Comparison of ENCODE assay signal across 29 cellular contexts in genomic region chr11:66063900-66064299, GRCh38. TPM values are rescaled to one million over a fixed set of nuclear protein-coding genes. Genes with fewer than 3 reads are reported as not detected.
A peak's percentile ranks its signal among the peaks of the same experiment; 100 is the strongest.
DNase-seq lines count a peak whose midpoint lies in the region; ATAC-seq and TF ChIP-seq lines count a peak whose summit lies in the region.
"Had no signal": no experiment of that assay in that cellular context is flagged by ENCODE, and none has a peak within 500 bp of the region (broad histone marks: within the 10 kb centered on the region; RNA-seq: fewer than 3 reads in every experiment).

No MANE protein-coding gene starts in this region.

- H3K9me3 ChIP-seq in MM.1S (replicated peaks; ENCODE audit: insufficient read depth, low read length) = no peaks in the 10 kb centered on the region
- H3K9me3 ChIP-seq: BLaER1 treated with 17β-estradiol and CSF1 and Interleukin-3, amounts not matched to agents 10 nM and 100 nM; breast epithelium; HAP-1; SJCRH30; upper lobe of right lung had no signal

- no peaks in the 10 kb centered on the region for H3K27me3 ChIP-seq in MM.1S (replicated peaks; ENCODE audit: insufficient read depth, low read length)
- H3K27me3 ChIP-seq: BLaER1 treated with 17β-estradiol and CSF1 and Interleukin-3, amounts not matched to agents 10 nM and 100 nM; breast epithelium; SJCRH30; upper lobe of right lung had no signal

- H3K27ac Mint-ChIP-seq in activated naive CD4-positive, alpha-beta T cell treated with anti-CD3 and anti-CD28 coated beads, Interleukin-2, amount 50 U/mL, for 72 hours = peak overlapping the region; percentile 37 to 69
- H3K27ac Mint-ChIP-seq in activated naive CD8-positive, alpha-beta T cell treated with anti-CD3 and anti-CD28 coated beads, Interleukin-2, amount 10 ng/mL, durations not matched to agents 7 days and 5 days = peak overlapping the region; percentile 17
- peak overlapping the region; percentile 61 for H3K27ac Mint-ChIP-seq in stimulated activated memory B cell treated with anti-CD40 and anti-IgM and Interleukin-4, amounts not matched to agents 10 μg/mL and 1 μg/mL and 100 μg/mL, for 72 hours
- H3K27ac Mint-ChIP-seq: nephron progenitor cell had no signal

- H3F3A ChIP-seq in MM.1S (ENCODE audit: insufficient read depth, low read length) = peaks cover 74% of the 10 kb centered on the region

- H3K27me3 Mint-ChIP-seq in activated naive CD8-positive, alpha-beta T cell treated with anti-CD3 and anti-CD28 coated beads, Interleukin-2, amount 10 ng/mL, durations not matched to agents 7 days and 5 days = no peaks in the 10 kb centered on the region
- no peaks in the 10 kb centered on the region for H3K27me3 Mint-ChIP-seq in stimulated activated memory B cell treated with anti-CD40 and anti-IgM and Interleukin-4, amounts not matched to agents 10 μg/mL and 1 μg/mL and 100 μg/mL, for 72 hours

- DNase-seq in activated naive CD4-positive, alpha-beta T cell treated with anti-CD3 and anti-CD28 coated beads, Interleukin-2, amount 50 U/mL, for 72 hours (ENCODE audit: low spot score in 2 of 2) = no peak
- no peak for DNase-seq in activated naive CD4-positive, alpha-beta T cell (lab: John Stamatoyannopoulos, UW)
- DNase-seq in MM.1S (no peak), NOMO-1 treated with DMSO at 0.1 percent for 48 hours (lab: John Stamatoyannopoulos, UW; ENCODE audit: unreplicated experiment) (no peak), GM19238 (ENCODE audit: insufficient read length, low spot score) (no peak)
- DNase-seq in activated naive CD8-positive, alpha-beta T cell treated with anti-CD3 and anti-CD28 coated beads, Interleukin-2, amount 10 ng/mL, durations not matched to agents 7 days and 5 days = no peak
- DNase-seq: activated CD4-positive, alpha-beta T cell treated with anti-CD3 and anti-CD28 coated beads for 1 hour; activated effector memory CD4-positive, alpha-beta T cell treated with anti-CD3 and anti-CD28 coated beads, Interleukin-2, amount 50 U/mL, for 16 hours; effector CD4-positive, alpha-beta T cell; glutamatergic neuron; islet precursor cell; KG1; NCI-H1436; NCI-H446; NCI-H774; nephron progenitor cell; SJCRH30; substantia nigra; upper lobe of right lung had no signal

- H3K36me3 Mint-ChIP-seq in activated naive CD4-positive, alpha-beta T cell treated with anti-CD3 and anti-CD28 coated beads, Interleukin-2, amount 50 U/mL, for 72 hours = peaks cover 54 to 76% of the 10 kb centered on the region in 2 donors
- peaks cover 58% of the 10 kb centered on the region for H3K36me3 Mint-ChIP-seq in activated naive CD8-positive, alpha-beta T cell treated with anti-CD3 and anti-CD28 coated beads, Interleukin-2, amount 10 ng/mL, durations not matched to agents 7 days and 5 days
- peaks cover 93% of the 10 kb centered on the region for H3K36me3 Mint-ChIP-seq in stimulated activated memory B cell treated with anti-CD40 and anti-IgM and Interleukin-4, amounts not matched to agents 10 μg/mL and 1 μg/mL and 100 μg/mL, for 72 hours

- peak overlapping the region; percentile 5; the same call in 1 of the 2 replicates for H3K27ac ChIP-seq in MM.1S (ENCODE audit: low read length)
- H3K27ac ChIP-seq: BLaER1 treated with 17β-estradiol and CSF1 and Interleukin-3, amounts not matched to agents 10 nM and 100 nM; breast epithelium; SJCRH30; upper lobe of right lung had no signal

- peaks cover 16% of the 10 kb centered on the region for H3K36me3 ChIP-seq in MM.1S (replicated peaks; ENCODE audit: insufficient read depth, low read length)

- peaks cover 70% of the 10 kb centered on the region for H3K4me1 ChIP-seq in MM.1S (ENCODE audit: low read length)
- H3K4me1 ChIP-seq: breast epithelium, HAP-1 had no signal

- no peak overlapping the region for H2AFZ ChIP-seq in MM.1S (ENCODE audit: low read length)

- H4K20me1 ChIP-seq in MM.1S (ENCODE audit: insufficient read depth, low read length) = peaks cover 29% of the 10 kb centered on the region

- POLR2A ChIA-PET in activated naive CD8-positive, alpha-beta T cell treated with anti-CD3 and anti-CD28 coated beads, Interleukin-2, amount 10 ng/mL, durations not matched to agents 7 days and 5 days (lab: Charles Lee) = interaction anchor here (2.2 kb wide), 1 partner anchor 11 kb away, joined by 10 read pairs; the partner anchor contains the start of gene SF3B2

- no peak overlapping the region for H3K4me3 Mint-ChIP-seq in activated naive CD8-positive, alpha-beta T cell treated with anti-CD3 and anti-CD28 coated beads, Interleukin-2, amount 10 ng/mL, durations not matched to agents 7 days and 5 days
- no peak overlapping the region for H3K4me3 Mint-ChIP-seq in stimulated activated memory B cell treated with anti-CD40 and anti-IgM and Interleukin-4, amounts not matched to agents 10 μg/mL and 1 μg/mL and 100 μg/mL, for 72 hours
- H3K4me3 Mint-ChIP-seq: nephron progenitor cell had no signal

- ATAC-seq in activated naive CD4-positive, alpha-beta T cell treated with anti-CD3 and anti-CD28 coated beads, Interleukin-2, amount 50 U/mL, for 72 hours = no peak
- no peak for ATAC-seq in activated naive CD8-positive, alpha-beta T cell treated with anti-CD3 and anti-CD28 coated beads, Interleukin-2, amount 10 ng/mL, durations not matched to agents 7 days and 5 days (ENCODE audit: low read depth)
- ATAC-seq in stimulated activated memory B cell treated with anti-CD40 and anti-IgM and Interleukin-4, amounts not matched to agents 10 μg/mL and 1 μg/mL and 100 μg/mL, for 72 hours = no peak
- no peak for ATAC-seq in HG03196 (IDR thresholded peaks at IDR 0.05; ENCODE audit: unreplicated experiment)
- ATAC-seq: upper lobe of right lung had no signal

- no peak overlapping the region for H3K9ac ChIP-seq in MM.1S (ENCODE audit: low read length)
- H3K9ac ChIP-seq: BLaER1 treated with 17β-estradiol and CSF1 and Interleukin-3, amounts not matched to agents 10 nM and 100 nM had no signal

- no peak overlapping the region for H3K4me3 ChIP-seq in MM.1S (ENCODE audit: low read length)
- H3K4me3 ChIP-seq: BLaER1 treated with 17β-estradiol and CSF1 and Interleukin-3, amounts not matched to agents 10 nM and 100 nM; breast epithelium; HAP-1; SJCRH30; upper lobe of right lung had no signal

- H3K9me2 ChIP-seq in MM.1S (replicated peaks; ENCODE audit: insufficient read depth, low read length) = no peaks in the 10 kb centered on the region

- H3K9me3 Mint-ChIP-seq in activated naive CD4-positive, alpha-beta T cell treated with anti-CD3 and anti-CD28 coated beads, Interleukin-2, amount 50 U/mL, for 72 hours = no peaks in the 10 kb centered on the region
- H3K9me3 Mint-ChIP-seq in activated naive CD8-positive, alpha-beta T cell treated with anti-CD3 and anti-CD28 coated beads, Interleukin-2, amount 10 ng/mL, durations not matched to agents 7 days and 5 days = no peaks in the 10 kb centered on the region
- H3K9me3 Mint-ChIP-seq in stimulated activated memory B cell treated with anti-CD40 and anti-IgM and Interleukin-4, amounts not matched to agents 10 μg/mL and 1 μg/mL and 100 μg/mL, for 72 hours = no peaks in the 10 kb centered on the region

- H3K79me2 ChIP-seq in MM.1S (ENCODE audit: low read length) = peaks cover 86% of the 10 kb centered on the region

- H3K4me2 ChIP-seq in MM.1S (ENCODE audit: low read depth, low read length) = 0 out of 2 replicates have a peak overlapping the region, but pooled peaks have one; percentile 8
- H3K4me2 ChIP-seq: BLaER1 treated with 17β-estradiol and CSF1 and Interleukin-3, amounts not matched to agents 10 nM and 100 nM had no signal

- H3K4me1 Mint-ChIP-seq in activated naive CD8-positive, alpha-beta T cell treated with anti-CD3 and anti-CD28 coated beads, Interleukin-2, amount 10 ng/mL, durations not matched to agents 7 days and 5 days = peaks cover 42% of the 10 kb centered on the region
- H3K4me1 Mint-ChIP-seq in stimulated activated memory B cell treated with anti-CD40 and anti-IgM and Interleukin-4, amounts not matched to agents 10 μg/mL and 1 μg/mL and 100 μg/mL, for 72 hours = peaks cover 66% of the 10 kb centered on the region

- TF ChIP-seq CTCF in MM.1S (IDR thresholded peaks at IDR 0.05; ENCODE audit: low read length) = no peak

RNA-seq across cellular contexts. Expression of gene PACS1, which starts 6.2 kb away (rescaled TPM):
- 100 to 1,000 TPM; 124 TPM for total RNA-seq in activated naive CD4-positive, alpha-beta T cell treated with anti-CD3 and anti-CD28 coated beads, Interleukin-2, amount 50 U/mL, for 72 hours
- total RNA-seq in activated naive CD8-positive, alpha-beta T cell treated with anti-CD3 and anti-CD28 coated beads, Interleukin-2, amount 10 ng/mL, durations not matched to agents 7 days and 5 days = 100 to 1,000 TPM; 138 to 162 TPM

RNA-seq across cellular contexts. Expression of gene SF3B2, which starts 11.7 kb away (rescaled TPM):
- total RNA-seq in activated naive CD4-positive, alpha-beta T cell treated with anti-CD3 and anti-CD28 coated beads, Interleukin-2, amount 50 U/mL, for 72 hours = 100 to 1,000 TPM; 236 to 246 TPM
- total RNA-seq in activated naive CD8-positive, alpha-beta T cell treated with anti-CD3 and anti-CD28 coated beads, Interleukin-2, amount 10 ng/mL, durations not matched to agents 7 days and 5 days = 100 to 1,000 TPM; 231 to 246 TPM

RNA-seq across cellular contexts. Expression of gene GAL3ST3, which starts 14.9 kb away (rescaled TPM):
- 1 to 10 TPM in 1 of 2 donors, under 1 TPM in 1; 0.14 to 1.1 TPM for total RNA-seq in activated naive CD4-positive, alpha-beta T cell treated with anti-CD3 and anti-CD28 coated beads, Interleukin-2, amount 50 U/mL, for 72 hours
- under 1 TPM; 0.14 to 0.44 TPM for total RNA-seq in activated naive CD8-positive, alpha-beta T cell treated with anti-CD3 and anti-CD28 coated beads, Interleukin-2, amount 10 ng/mL, durations not matched to agents 7 days and 5 days
- total RNA-seq: HT1080, liver, RPMI7951, SJCRH30, upper lobe of right lung had no signal

RNA-seq across cellular contexts. Expression of gene CATSPER1, which starts 37.6 kb away (rescaled TPM):
- total RNA-seq in activated naive CD4-positive, alpha-beta T cell treated with anti-CD3 and anti-CD28 coated beads, Interleukin-2, amount 50 U/mL, for 72 hours = under 1 TPM in 1 of 2 donors, not detected in 1; 0.80 TPM
- not detected for total RNA-seq in activated naive CD8-positive, alpha-beta T cell treated with anti-CD3 and anti-CD28 coated beads, Interleukin-2, amount 10 ng/mL, durations not matched to agents 7 days and 5 days
- total RNA-seq: skeletal muscle tissue had no signal

RNA-seq across cellular contexts. Expression of gene CST6, which starts 52.1 kb away (rescaled TPM):
- under 1 TPM in 1 of 2 donors, not detected in 1; 0.43 TPM for total RNA-seq in activated naive CD4-positive, alpha-beta T cell treated with anti-CD3 and anti-CD28 coated beads, Interleukin-2, amount 50 U/mL, for 72 hours
- not detected for total RNA-seq in activated naive CD8-positive, alpha-beta T cell treated with anti-CD3 and anti-CD28 coated beads, Interleukin-2, amount 10 ng/mL, durations not matched to agents 7 days and 5 days
- total RNA-seq: HT1080, liver, osteocyte, SJCRH30, skeletal muscle tissue had no signal
